Comparison of ENCODE assay signal across 15 cellular contexts in the genomic region with DNA sequence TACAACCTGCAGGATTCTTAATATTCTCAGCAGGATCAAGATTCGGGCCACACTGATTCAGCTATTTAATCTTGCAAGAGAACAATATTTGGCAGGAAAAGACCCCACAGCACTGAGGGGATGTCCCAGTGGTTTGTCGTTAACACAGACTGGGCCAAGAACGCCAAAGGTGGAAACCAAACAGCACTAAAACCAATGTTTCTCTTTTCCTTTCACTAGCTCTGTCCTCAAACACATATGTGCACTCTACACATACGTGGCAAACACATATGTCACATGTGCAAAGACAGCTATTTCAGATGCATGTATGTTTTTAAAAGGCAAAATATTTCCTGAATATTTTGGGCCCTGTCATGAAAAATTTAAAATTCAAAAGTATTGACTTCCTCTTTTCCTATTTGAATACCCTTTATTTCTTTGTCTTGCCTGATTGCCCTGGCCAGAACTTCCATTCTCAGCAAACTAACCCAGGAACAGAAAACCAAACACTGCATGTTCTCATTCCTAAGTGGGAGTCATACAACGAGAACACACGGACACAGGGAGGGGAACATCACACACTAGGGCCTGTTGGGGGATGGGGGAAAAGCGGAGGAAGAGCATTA. TPM values are rescaled to one million over a fixed set of nuclear protein-coding genes. Genes with fewer than 3 reads are reported as not detected.
DNase-seq lines count a peak whose midpoint lies in the region; ATAC-seq, FAIRE-seq and TF ChIP-seq lines count a peak whose summit lies in the region.
"Had no signal": no experiment of that assay in that cellular context is flagged by ENCODE, and none has a peak within 500 bp of the region (broad histone marks: within the 10 kb centered on the region; RNA-seq: fewer than 3 reads in every experiment).

No MANE protein-coding gene starts in this region.

- POLR2A ChIA-PET in OCI-LY7 (lab: Charles Lee) (interaction anchor here (0.7 to 2.3 kb wide), 7 partner anchors 13 to 118 kb away, joined by 3 to 9 read pairs (median 3); no protein-coding TSS in a partner anchor), HEK293T (lab: Yijun Ruan, JAX) (no interaction called here)

- TF ChIP-seq POLR2A in GM18505 (IDR thresholded peaks at IDR 0.05; ENCODE audit: borderline replicate concordance, extremely low read depth, insufficient read depth, insufficient read length), result no peak

- H3K4me1 ChIP-seq in OCI-LY7 (ENCODE audit: insufficient read depth, low read length, poor library complexity, severe bottlenecking) (peaks cover 25% of the 10 kb centered on the region), pancreas (no peaks in the 10 kb centered on the region)
- H3K4me1 ChIP-seq: psoas muscle, transverse colon had no signal

- peak overlapping the region; percentile 58 for H3K4me3 ChIP-seq in OCI-LY7 (ENCODE audit: low read depth, low read length, poor library complexity, severe bottlenecking)
- H3K4me3 ChIP-seq in pancreas, result no peak overlapping the region
- H3K4me3 ChIP-seq: heart left ventricle, psoas muscle, transverse colon had no signal

- TF ChIP-seq CTCF in OCI-LY7 (conservative IDR thresholded peaks at IDR 0.05; ENCODE audit: low read length) (no peak), pancreas (IDR thresholded peaks at IDR 0.05) (no peak)

- CTCF ChIA-PET in OCI-LY7 (lab: Charles Lee; ENCODE audit: unreplicated experiment), result no interaction called here
- CTCF ChIA-PET in HEK293T (lab: Yijun Ruan, JAX), result no interaction called here

- no peaks in the 10 kb centered on the region for H3K79me2 ChIP-seq in OCI-LY7 (ENCODE audit: insufficient read depth, low read depth, low read length)

- DNase-seq in OCI-LY7 (ENCODE audit: low spot score), result peak; percentile 25
- DNase-seq in pancreas, result no peak
- no peak for DNase-seq in stimulated activated CD4-positive, alpha-beta T cell treated with anti-CD3 and anti-CD28 coated beads, Interleukin-2, amount 100 ng/mL, for 24 hours
- DNase-seq in NCI-H187 (lab: John Stamatoyannopoulos, UW), result no peak
- DNase-seq in HEK293T (ENCODE audit: extremely low spot score), result no peak
- DNase-seq: activated CD8-positive, alpha-beta memory T cell treated with anti-CD3 and anti-CD28 coated beads for 24 hours; heart left ventricle; HFFc6; mammary epithelial cell; NCI-H748 treated with DMSO at 0.1 percent for 48 hours; psoas muscle; transverse colon had no signal

- no peaks in the 10 kb centered on the region for H3K27me3 ChIP-seq in pancreas
- H3K27me3 ChIP-seq: heart left ventricle, transverse colon had no signal

- H2AFZ ChIP-seq in OCI-LY7 (ENCODE audit: low read length), result peak overlapping the region; percentile 95

- FAIRE-seq in pancreas (lab: Jason Lieb, UNC), result no peak

- 85 to 87% methylated on average over 7 of the region's 7 CpGs for WGBS in pancreas, 2 donors

- H3K27ac ChIP-seq in OCI-LY7 (ENCODE audit: low read depth, low read length, poor library complexity, severe bottlenecking), result peak overlapping the region; percentile 33
- H3K27ac ChIP-seq in pancreas, result no peak overlapping the region
- H3K27ac ChIP-seq: heart left ventricle, psoas muscle, transverse colon had no signal

- no peaks in the 10 kb centered on the region for H4K20me1 ChIP-seq in OCI-LY7 (ENCODE audit: insufficient read depth, low read length)

- H3K9me2 ChIP-seq in OCI-LY7 (ENCODE audit: insufficient read depth, low read length), result no peaks in the 10 kb centered on the region

- peak overlapping the region; percentile 82 for H3K4me2 ChIP-seq in OCI-LY7 (ENCODE audit: low read length)

- BruUV-seq in OCI-LY7 (replicated peaks; lab: Mats Ljungman, UMichigan), result no TSS peak

- H3K36me3 ChIP-seq in OCI-LY7 (ENCODE audit: insufficient read depth, low read length) (no peaks in the 10 kb centered on the region), pancreas (no peaks in the 10 kb centered on the region)
- H3K36me3 ChIP-seq: heart left ventricle, transverse colon had no signal

- intact Hi-C loops in OCI-LY7 (cut with micrococcal nuclease; ENCODE audit: unreplicated experiment), result loop anchor here (2.0 kb wide), 1 partner anchor 22 kb away; no protein-coding TSS in a partner anchor
- intact Hi-C loops in pancreas (cut with DNase I), result no loop called here

- H3K9me3 ChIP-seq in OCI-LY7 (ENCODE audit: low read length), result no peaks in the 10 kb centered on the region
- H3K9me3 ChIP-seq in pancreas, result no peaks in the 10 kb centered on the region
- H3K9me3 ChIP-seq: heart left ventricle, psoas muscle, transverse colon had no signal

- peak; percentile 67 for ATAC-seq in GM18505 (IDR thresholded peaks at IDR 0.05; ENCODE audit: unreplicated experiment)
- ATAC-seq in GM21381 (IDR thresholded peaks at IDR 0.05; ENCODE audit: unreplicated experiment), result peak; percentile 62
- peak; percentile 66 for ATAC-seq in HG03045 (IDR thresholded peaks at IDR 0.05; ENCODE audit: unreplicated experiment)
- no peak for ATAC-seq in pancreas
- ATAC-seq: heart left ventricle, psoas muscle had no signal

TF ChIP-seq in HEK293T, 16 proteins besides CTCF, POLR2A, EP300 and RAD21:
- TF ChIP-seq TARDBP (IDR thresholded peaks at IDR 0.05) (no peak), ELF4 (IDR thresholded peaks at IDR 0.05) (no peak), LEF1 (IDR thresholded peaks at IDR 0.05; ENCODE audit: borderline replicate concordance) (no peak), SUZ12 (IDR thresholded peaks at IDR 0.05) (no peak)

RNA-seq across cellular contexts. Expression of a gene that starts 51.7 kb away (rescaled TPM):
- 0.21 TPM in 1 of 2 replicates, not detected in the other for total RNA-seq in OCI-LY7 (2014; rRNA removed; shearing (Covaris generic))
- total RNA-seq in OCI-LY7 (2022) (1.1 and 1.3 TPM in 2 replicates), pancreas (10 to 100 TPM; 13.9 to 18.7 (median 16.0) TPM)
- 1 to 10 TPM; 4.1 to 8.8 TPM for polyA plus RNA-seq in pancreas
- total RNA-seq: HFFc6 had no signal

Comparison
In these comparisons a context has a peak if more than half of its experiments do, and no peak if none do; other contexts are left out.
1. ATAC-seq: peak in GM18505 (single experiment), GM21381 (single experiment) and HG03045 (single experiment); none in pancreas (0 of 4).
2. RNA of a gene that starts 51.7 kb away (total RNA-seq): 13.9 to 18.7 TPM in pancreas; 0.21 to 1.3 TPM in OCI-LY7; every median in the first group is over 4 times any median in the second.